ENCODE assay signal across 17 cellular contexts in genomic region chr10:47159361-47160228, GRCh38.
A peak's percentile ranks its signal among the peaks of the same experiment; 100 is the strongest.
DNase-seq lines count a peak whose midpoint lies in the region; ATAC-seq and TF ChIP-seq lines count a peak whose summit lies in the region.
"Had no signal": no experiment of that assay in that cellular context is flagged by ENCODE, and none has a peak within 500 bp of the region (broad histone marks: within the 10 kb centered on the region; RNA-seq: fewer than 3 reads in every experiment).

No MANE protein-coding gene starts in this region.

- H3K36me3 ChIP-seq in upper lobe of right lung (no peaks in the 10 kb centered on the region), mucosa of descending colon (ENCODE audit: low read depth) (no peaks in the 10 kb centered on the region)

- H3K36me3 Mint-ChIP-seq in activated CD8-positive, alpha-beta memory T cell treated with anti-CD3 and anti-CD28 coated beads, Interleukin-2, amount 10 ng/mL, durations not matched to agents 7 days and 5 days: no peaks in the 10 kb centered on the region
- H3K36me3 Mint-ChIP-seq in activated T-helper 2 cell treated with anti-CD3 and anti-CD28 coated beads, Interferon-gamma antibody, Interleukin-2, Interleukin-4, amounts not matched to agents 10 μg/mL and 5 μg/mL and 100 μg/mL, durations not matched to agents 14 hours and 24 hours and 36 hours (ENCODE audit: low read depth): no peaks in the 10 kb centered on the region

- H3K27ac Mint-ChIP-seq in activated CD8-positive, alpha-beta memory T cell treated with anti-CD3 and anti-CD28 coated beads, Interleukin-2, amount 10 ng/mL, durations not matched to agents 7 days and 5 days: no peak overlapping the region
- H3K27ac Mint-ChIP-seq in activated T-helper 2 cell treated with anti-CD3 and anti-CD28 coated beads, Interferon-gamma antibody, Interleukin-2, Interleukin-4, amounts not matched to agents 10 μg/mL and 5 μg/mL and 100 μg/mL, durations not matched to agents 14 hours and 24 hours and 36 hours: no peak overlapping the region
- H3K27ac Mint-ChIP-seq: GM23338 had no signal

- H3K27me3 ChIP-seq in upper lobe of right lung: no peaks in the 10 kb centered on the region

- DNase-seq in activated CD8-positive, alpha-beta memory T cell treated with anti-CD3 and anti-CD28 coated beads, Interleukin-2, amount 10 ng/mL, durations not matched to agents 7 days and 5 days: peak; percentile 34
- DNase-seq in activated CD8-positive, alpha-beta memory T cell treated with anti-CD3 and anti-CD28 coated beads for 24 hours: no peak
- DNase-seq in epithelial cell of esophagus (ENCODE audit: low read depth) (peak; percentile 24), mesenteric fat pad (ENCODE audit: low spot score) (peak; percentile 78), upper lobe of right lung (no peak), mucosa of descending colon (no peak)
- no peak for DNase-seq in activated T-helper 2 cell treated with anti-CD3 and anti-CD28 coated beads, Interferon-gamma antibody, Interleukin-2, Interleukin-4, amounts not matched to agents 10 μg/mL and 5 μg/mL and 100 μg/mL, durations not matched to agents 14 hours and 24 hours and 36 hours (ENCODE audit: low spot score)
- DNase-seq: DMS153, Karpas-422, NCI-H1930, NCI-H2171 treated with DMSO at 0.1 percent for 48 hours, NCI-H510A, SHP77 treated with DMSO at 0.1 percent for 48 hours had no signal

- H3K9me3 ChIP-seq in upper lobe of right lung (peaks cover 7% of the 10 kb centered on the region), mucosa of descending colon (peaks cover 8% of the 10 kb centered on the region)

- intact Hi-C loops in upper lobe of right lung (cut with DNase I): no loop called here
- intact Hi-C loops in activated T-helper 2 cell treated with anti-CD3 and anti-CD28 coated beads, Interferon-gamma antibody, Interleukin-2, Interleukin-4, amounts not matched to agents 10 μg/mL and 5 μg/mL and 100 μg/mL, durations not matched to agents 14 hours and 24 hours and 36 hours (cut with micrococcal nuclease): no loop called here
- intact Hi-C loops in mucosa of descending colon (cut with DNase I, micrococcal nuclease): no loop called here

- H3K27me3 Mint-ChIP-seq in activated CD8-positive, alpha-beta memory T cell treated with anti-CD3 and anti-CD28 coated beads, Interleukin-2, amount 10 ng/mL, durations not matched to agents 7 days and 5 days: peaks cover 4% of the 10 kb centered on the region
- no peaks in the 10 kb centered on the region for H3K27me3 Mint-ChIP-seq in activated T-helper 2 cell treated with anti-CD3 and anti-CD28 coated beads, Interferon-gamma antibody, Interleukin-2, Interleukin-4, amounts not matched to agents 10 μg/mL and 5 μg/mL and 100 μg/mL, durations not matched to agents 14 hours and 24 hours and 36 hours (ENCODE audit: low read depth)

- H3K4me3 Mint-ChIP-seq in activated CD8-positive, alpha-beta memory T cell treated with anti-CD3 and anti-CD28 coated beads, Interleukin-2, amount 10 ng/mL, durations not matched to agents 7 days and 5 days: no peak overlapping the region
- no peak overlapping the region for H3K4me3 Mint-ChIP-seq in activated T-helper 2 cell treated with anti-CD3 and anti-CD28 coated beads, Interferon-gamma antibody, Interleukin-2, Interleukin-4, amounts not matched to agents 10 μg/mL and 5 μg/mL and 100 μg/mL, durations not matched to agents 14 hours and 24 hours and 36 hours (ENCODE audit: low read depth)
- H3K4me3 Mint-ChIP-seq: GM23338 had no signal

- H3K9me3 Mint-ChIP-seq in activated CD8-positive, alpha-beta memory T cell treated with anti-CD3 and anti-CD28 coated beads, Interleukin-2, amount 10 ng/mL, durations not matched to agents 7 days and 5 days (ENCODE audit: low read depth): peaks cover 9% of the 10 kb centered on the region
- peaks cover 18% of the 10 kb centered on the region for H3K9me3 Mint-ChIP-seq in activated T-helper 2 cell treated with anti-CD3 and anti-CD28 coated beads, Interferon-gamma antibody, Interleukin-2, Interleukin-4, amounts not matched to agents 10 μg/mL and 5 μg/mL and 100 μg/mL, durations not matched to agents 14 hours and 24 hours and 36 hours

- no peak overlapping the region for H3K4me3 ChIP-seq in epithelial cell of esophagus (ENCODE audit: low read length)
- no peak overlapping the region for H3K4me3 ChIP-seq in upper lobe of right lung
- H3K4me3 ChIP-seq in mucosa of descending colon: no peak overlapping the region
- H3K4me3 ChIP-seq: GM23338 had no signal

- H3K4me1 Mint-ChIP-seq in activated CD8-positive, alpha-beta memory T cell treated with anti-CD3 and anti-CD28 coated beads, Interleukin-2, amount 10 ng/mL, durations not matched to agents 7 days and 5 days: peaks cover 7% of the 10 kb centered on the region
- peaks cover 9% of the 10 kb centered on the region for H3K4me1 Mint-ChIP-seq in activated T-helper 2 cell treated with anti-CD3 and anti-CD28 coated beads, Interferon-gamma antibody, Interleukin-2, Interleukin-4, amounts not matched to agents 10 μg/mL and 5 μg/mL and 100 μg/mL, durations not matched to agents 14 hours and 24 hours and 36 hours (ENCODE audit: low read depth)
- H3K4me1 Mint-ChIP-seq: GM23338 had no signal

- no peak for ATAC-seq in activated CD8-positive, alpha-beta memory T cell treated with anti-CD3 and anti-CD28 coated beads, Interleukin-2, amount 10 ng/mL, durations not matched to agents 7 days and 5 days
- peak; percentile 47 for ATAC-seq in upper lobe of right lung
- no peak for ATAC-seq in mucosa of descending colon
- no peak for ATAC-seq in GM19395 (IDR thresholded peaks at IDR 0.05; ENCODE audit: unreplicated experiment)
- ATAC-seq: GM23338, HepG2 had no signal

- TF ChIP-seq CTCF in epithelial cell of esophagus (IDR thresholded peaks at IDR 0.05; ENCODE audit: insufficient read depth, low read depth, low read length, missing control alignments) (no peak), upper lobe of right lung (IDR thresholded peaks at IDR 0.05) (no peak), mucosa of descending colon (IDR thresholded peaks at IDR 0.05) (no peak)

- H3K27ac ChIP-seq in upper lobe of right lung: no peak overlapping the region
- H3K27ac ChIP-seq: C4-2B had no signal

- CTCF ChIA-PET in activated CD8-positive, alpha-beta memory T cell treated with anti-CD3 and anti-CD28 coated beads, Interleukin-2, amount 10 ng/mL, durations not matched to agents 7 days and 5 days (lab: Charles Lee): interaction anchor here (1.6 kb wide), 1 partner anchor 13 kb away, joined by 4 read pairs; no protein-coding TSS in a partner anchor

- H3K4me1 ChIP-seq in upper lobe of right lung (no peaks in the 10 kb centered on the region), mucosa of descending colon (ENCODE audit: low read depth) (no peaks in the 10 kb centered on the region)

Comparison
In these comparisons a context has a peak if more than half of its experiments do, and no peak if none do; other contexts are left out.
1. DNase-seq: peak in activated CD8-positive, alpha-beta memory T cell treated with anti-CD3 and anti-CD28 coated beads, Interleukin-2, amount 10 ng/mL, durations not matched to agents 7 days and 5 days (single experiment), epithelial cell of esophagus (single experiment) and mesenteric fat pad (single experiment); none in activated CD8-positive, alpha-beta memory T cell treated with anti-CD3 and anti-CD28 coated beads for 24 hours (single experiment), upper lobe of right lung (single experiment), activated T-helper 2 cell treated with anti-CD3 and anti-CD28 coated beads, Interferon-gamma antibody, Interleukin-2, Interleukin-4, amounts not matched to agents 10 μg/mL and 5 μg/mL and 100 μg/mL, durations not matched to agents 14 hours and 24 hours and 36 hours (single experiment) and mucosa of descending colon (0 of 3).